ENCODE assay signal across 8 cellular contexts in genomic region chr19:11345122-11345752, GRCh38. TPM values are rescaled to one million over a fixed set of nuclear protein-coding genes. Genes with fewer than 3 reads are reported as not detected.
DNase-seq lines count a peak whose midpoint lies in the region; ATAC-seq and TF ChIP-seq lines count a peak whose summit lies in the region.

No MANE protein-coding gene starts in this region.

- peaks cover 27% of the 10 kb centered on the region for H3K4me1 Mint-ChIP-seq in CD8-positive, alpha-beta T cell (ENCODE audit: low read depth)

- no peaks in the 10 kb centered on the region for H4K20me1 ChIP-seq in neural cell (ENCODE audit: insufficient read depth)

- H3K4me1 ChIP-seq in CD8-positive, alpha-beta T cell (ENCODE audit: insufficient read depth, low read length), result peaks cover 17% of the 10 kb centered on the region

- no peak overlapping the region for H2AFZ ChIP-seq in neural cell (ENCODE audit: low read depth, low read length)

- POLR2A ChIA-PET in CD8-positive, alpha-beta T cell (lab: Charles Lee), result interaction anchor here (0.6 to 1.1 kb wide), 2 partner anchors 30 to 245 kb away, joined by 6 to 7 read pairs; partner anchors contain the start of gene SWSAP1

- no peak for ATAC-seq in CD8-positive, alpha-beta T cell
- ATAC-seq in GM19467 (IDR thresholded peaks at IDR 0.05; ENCODE audit: unreplicated experiment) (no peak), GM18909 (IDR thresholded peaks at IDR 0.05; ENCODE audit: poor library complexity, unreplicated experiment) (no peak)

- H3K9me3 ChIP-seq in CD8-positive, alpha-beta T cell (ENCODE audit: low read length), result no peaks in the 10 kb centered on the region
- no peaks in the 10 kb centered on the region for H3K9me3 ChIP-seq in neural cell (ENCODE audit: low read length)

- CTCF ChIA-PET in CD8-positive, alpha-beta T cell (lab: Charles Lee), result interaction anchor here (1.9 kb wide), 1 partner anchor 90 kb away, joined by 5 read pairs; the partner anchor contains the start of genes ODAD3 and PRKCSH

- H3K9ac ChIP-seq in neural cell (ENCODE audit: low read length), result peak overlapping the region; percentile 83

- TF ChIP-seq RAD21 in neural cell (conservative IDR thresholded peaks at IDR 0.05), result no peak

- no peak for DNase-seq in CD8-positive, alpha-beta T cell
- DNase-seq in LNCaP clone FGC (ENCODE audit: low read depth) (no peak), choroid plexus epithelial cell (ENCODE audit: low read depth) (no peak), GM13977 (ENCODE audit: low spot score) (no peak), NCI-H748 (lab: John Stamatoyannopoulos, UW; ENCODE audit: unreplicated experiment) (no peak)

- H3K27ac Mint-ChIP-seq in CD8-positive, alpha-beta T cell, result peak overlapping the region; percentile 88

- in situ Hi-C loops in GM13977 (cut with MboI; ENCODE audit: low pct_unique_long_range_greater_than_20kb, low sequenced_read_pairs, unreplicated experiment), result no loop called here

- no peaks in the 10 kb centered on the region for H3K27me3 Mint-ChIP-seq in CD8-positive, alpha-beta T cell (ENCODE audit: low read depth)

- H3K9me3 Mint-ChIP-seq in CD8-positive, alpha-beta T cell, result peaks cover 6% of the 10 kb centered on the region

- H3K4me2 ChIP-seq in neural cell (ENCODE audit: low read length), result peak overlapping the region; percentile 14

- H3K36me3 Mint-ChIP-seq in CD8-positive, alpha-beta T cell, result peaks cover 12% of the 10 kb centered on the region

- no peaks in the 10 kb centered on the region for H3F3A ChIP-seq in neural cell (ENCODE audit: insufficient read depth, low read length, poor library complexity, severe bottlenecking)

- no peak overlapping the region for H3K27ac ChIP-seq in CD8-positive, alpha-beta T cell (ENCODE audit: low read depth, low read length)
- no peak overlapping the region for H3K27ac ChIP-seq in neural cell (ENCODE audit: low read length)

- intact Hi-C loops in CD8-positive, alpha-beta T cell (cut with DNase I, micrococcal nuclease), result no loop called here

- no peaks in the 10 kb centered on the region for H3K36me3 ChIP-seq in CD8-positive, alpha-beta T cell (ENCODE audit: insufficient read depth, low read length)
- H3K36me3 ChIP-seq in neural cell (ENCODE audit: insufficient read depth, low read length), result no peaks in the 10 kb centered on the region

- no peaks in the 10 kb centered on the region for H3K79me2 ChIP-seq in neural cell (replicated peaks; ENCODE audit: insufficient read depth, low read length)

- peak overlapping the region; percentile 100 for H3K4me3 ChIP-seq in CD8-positive, alpha-beta T cell (ENCODE audit: low read depth, low read length)
- H3K4me3 ChIP-seq in LNCaP clone FGC (ENCODE audit: low read depth, low read length) (peak overlapping the region; percentile 89), choroid plexus epithelial cell (ENCODE audit: low read depth, low read length) (peak overlapping the region; percentile 83), neural cell (ENCODE audit: low read length) (peak overlapping the region; percentile 78)

- no peaks in the 10 kb centered on the region for H3K9me2 ChIP-seq in neural cell (ENCODE audit: insufficient read depth, low read length)

- H3K27me3 ChIP-seq in CD8-positive, alpha-beta T cell (ENCODE audit: insufficient read depth, low read length), result no peaks in the 10 kb centered on the region
- no peaks in the 10 kb centered on the region for H3K27me3 ChIP-seq in neural cell (ENCODE audit: insufficient read depth, low read depth, low read length)

- no peak for TF ChIP-seq EP300 in neural cell (conservative IDR thresholded peaks at IDR 0.05; ENCODE audit: poor library complexity, severe bottlenecking)

- TF ChIP-seq CTCF in CD8-positive, alpha-beta T cell (IDR thresholded peaks at IDR 0.05), result no peak
- no peak for TF ChIP-seq CTCF in LNCaP clone FGC (IDR thresholded peaks at IDR 0.05; ENCODE audit: control insufficient read depth, extremely low read depth, insufficient read depth)
- TF ChIP-seq CTCF in choroid plexus epithelial cell (conservative IDR thresholded peaks at IDR 0.05; ENCODE audit: low read depth, low read length), result no peak
- no peak for TF ChIP-seq CTCF in neural cell (IDR thresholded peaks at IDR 0.05; ENCODE audit: poor library complexity, severe bottlenecking)
- no peak for TF ChIP-seq CTCF in GM13977 (IDR thresholded peaks at IDR 0.05; ENCODE audit: extremely low read depth, insufficient read depth, missing control alignments)

- peak overlapping the region; percentile 93 for H3K4me3 Mint-ChIP-seq in CD8-positive, alpha-beta T cell

TF ChIP-seq in neural cell, 6 proteins besides CTCF, POLR2A, EP300 and RAD21:
- TF ChIP-seq POLR2AphosphoS5 (IDR thresholded peaks at IDR 0.05), result no peak
- TF ChIP-seq, protein P1, sequence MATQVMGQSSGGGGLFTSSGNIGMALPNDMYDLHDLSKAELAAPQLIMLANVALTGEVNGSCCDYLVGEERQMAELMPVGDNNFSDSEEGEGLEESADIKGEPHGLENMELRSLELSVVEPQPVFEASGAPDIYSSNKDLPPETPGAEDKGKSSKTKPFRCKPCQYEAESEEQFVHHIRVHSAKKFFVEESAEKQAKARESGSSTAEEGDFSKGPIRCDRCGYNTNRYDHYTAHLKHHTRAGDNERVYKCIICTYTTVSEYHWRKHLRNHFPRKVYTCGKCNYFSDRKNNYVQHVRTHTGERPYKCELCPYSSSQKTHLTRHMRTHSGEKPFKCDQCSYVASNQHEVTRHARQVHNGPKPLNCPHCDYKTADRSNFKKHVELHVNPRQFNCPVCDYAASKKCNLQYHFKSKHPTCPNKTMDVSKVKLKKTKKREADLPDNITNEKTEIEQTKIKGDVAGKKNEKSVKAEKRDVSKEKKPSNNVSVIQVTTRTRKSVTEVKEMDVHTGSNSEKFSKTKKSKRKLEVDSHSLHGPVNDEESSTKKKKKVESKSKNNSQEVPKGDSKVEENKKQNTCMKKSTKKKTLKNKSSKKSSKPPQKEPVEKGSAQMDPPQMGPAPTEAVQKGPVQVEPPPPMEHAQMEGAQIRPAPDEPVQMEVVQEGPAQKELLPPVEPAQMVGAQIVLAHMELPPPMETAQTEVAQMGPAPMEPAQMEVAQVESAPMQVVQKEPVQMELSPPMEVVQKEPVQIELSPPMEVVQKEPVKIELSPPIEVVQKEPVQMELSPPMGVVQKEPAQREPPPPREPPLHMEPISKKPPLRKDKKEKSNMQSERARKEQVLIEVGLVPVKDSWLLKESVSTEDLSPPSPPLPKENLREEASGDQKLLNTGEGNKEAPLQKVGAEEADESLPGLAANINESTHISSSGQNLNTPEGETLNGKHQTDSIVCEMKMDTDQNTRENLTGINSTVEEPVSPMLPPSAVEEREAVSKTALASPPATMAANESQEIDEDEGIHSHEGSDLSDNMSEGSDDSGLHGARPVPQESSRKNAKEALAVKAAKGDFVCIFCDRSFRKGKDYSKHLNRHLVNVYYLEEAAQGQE (IDR thresholded peaks at IDR 0.05; ENCODE audit: borderline replicate concordance), result no peak
- TF ChIP-seq SMC3 (conservative IDR thresholded peaks at IDR 0.05; ENCODE audit: poor library complexity), result no peak
- no peak for TF ChIP-seq EZH2 (IDR thresholded peaks at IDR 0.05; ENCODE audit: borderline replicate concordance, insufficient read depth, low read length, poor library complexity, severe bottlenecking)
- no peak for TF ChIP-seq TAF1 (IDR thresholded peaks at IDR 0.05; ENCODE audit: low read depth)
- no peak for TF ChIP-seq MXI1 (conservative IDR thresholded peaks at IDR 0.05; ENCODE audit: poor library complexity, severe bottlenecking)
TF ChIP-seq in neural cell: peak in this region for 0.

RNA-seq across cellular contexts. Expression of gene TMEM205, which starts 0.8 kb away (rescaled TPM):
- 10 to 100 TPM in 1 of 2 experiments, 1 to 10 TPM in 1; 6.5 to 10.6 TPM for total RNA-seq in CD8-positive, alpha-beta T cell
- 113 and 136 TPM in 2 replicates for polyA plus RNA-seq in neural cell
- 29.1 and 50.2 TPM in 2 replicates for polyA minus RNA-seq in neural cell

RNA-seq across cellular contexts. Expression of gene CCDC159, which starts 1.1 kb away (rescaled TPM):
- total RNA-seq in CD8-positive, alpha-beta T cell, result 10 to 100 TPM; 26.9 to 36.4 TPM
- 2.4 TPM in 1 of 2 replicates, not detected in the other for polyA plus RNA-seq in neural cell
- polyA minus RNA-seq in neural cell, result 1.7 and 5.1 TPM in 2 replicates

RNA-seq across cellular contexts. Expression of gene RAB3D, which starts 5.8 kb away (rescaled TPM):
- 1 to 10 TPM; 1.4 to 1.9 TPM for total RNA-seq in CD8-positive, alpha-beta T cell
- 16.7 and 19.3 TPM in 2 replicates for polyA plus RNA-seq in neural cell
- 38.0 and 38.3 TPM in 2 replicates for polyA minus RNA-seq in neural cell

RNA-seq across cellular contexts. Expression of gene PLPPR2, which starts 10.0 kb away (rescaled TPM):
- total RNA-seq in CD8-positive, alpha-beta T cell, result 1 to 10 TPM; 6.0 to 6.2 TPM
- 44.1 and 47.6 TPM in 2 replicates for polyA plus RNA-seq in neural cell
- 56.3 and 64.0 TPM in 2 replicates for polyA minus RNA-seq in neural cell

RNA-seq across cellular contexts. Expression of gene SWSAP1, which starts 29.2 kb away (rescaled TPM):
- 1 to 10 TPM; 2.2 to 2.4 TPM for total RNA-seq in CD8-positive, alpha-beta T cell
- 2.1 and 2.4 TPM in 2 replicates for polyA plus RNA-seq in neural cell
- polyA minus RNA-seq in neural cell, result 3.6 and 4.1 TPM in 2 replicates
